22 cellular contexts compared by ENCODE assay signal in genomic region chr14:100054553-100055075, GRCh38. TPM values are rescaled to one million over a fixed set of nuclear protein-coding genes. Genes with fewer than 3 reads are reported as not detected.
A peak's percentile ranks its signal among the peaks of the same experiment; 100 is the strongest.
DNase-seq lines count a peak whose midpoint lies in the region; ATAC-seq and TF ChIP-seq lines count a peak whose summit lies in the region.
"Had no signal": no experiment of that assay in that cellular context is flagged by ENCODE, and none has a peak within 500 bp of the region (broad histone marks: within the 10 kb centered on the region; RNA-seq: fewer than 3 reads in every experiment).

No MANE protein-coding gene starts in this region.

- H3K4me3 ChIP-seq in transverse colon: no peak overlapping the region
- H3K4me3 ChIP-seq: A549, SK-N-MC had no signal

- 92% methylated on average over 5 of the region's 5 CpGs; no CpG with 5 or more reads in 1 of the 2 donors for WGBS in transverse colon (ENCODE audit: low coverage in 1 of 2), 2 donors

- POLR2A ChIA-PET in activated naive CD8-positive, alpha-beta T cell treated with anti-CD3 and anti-CD28 coated beads, Interleukin-2, amount 10 ng/mL, durations not matched to agents 7 days and 5 days (lab: Charles Lee): interaction anchor here (0.6 to 1.5 kb wide), 4 partner anchors 15 to 170 kb away, joined by 4 read pairs; no protein-coding TSS in a partner anchor

- peak in 1 of 2 donors; percentile 58 for DNase-seq in activated naive CD4-positive, alpha-beta T cell treated with anti-CD3 and anti-CD28 coated beads, Interleukin-2, amount 50 U/mL, for 72 hours (ENCODE audit: low spot score in 2 of 2)
- DNase-seq in activated naive CD4-positive, alpha-beta T cell treated with anti-CD3 and anti-CD28 coated beads, Interleukin-2, amount 10 ng/mL, durations not matched to agents 7 days and 5 days: no peak
- DNase-seq in activated naive CD8-positive, alpha-beta T cell treated with anti-CD3 and anti-CD28 coated beads, Interleukin-2, amount 10 ng/mL, durations not matched to agents 7 days and 5 days: no peak
- DNase-seq in transverse colon: no peak
- no peak for DNase-seq in COR-L47 (lab: John Stamatoyannopoulos, UW)
- DNase-seq in NCI-H345 treated with DMSO at 0.1 percent for 48 hours (lab: John Stamatoyannopoulos, UW; ENCODE audit: unreplicated experiment): no peak
- DNase-seq: DMS53; EL; GF-D8; Kasumi-1; NCI-H1417; NCI-H187; NCI-H510A; NK-92 treated with Interleukin-12 subunit alpha and Interleukin-12 subunit beta, amount 100 ng/mL, for 24 hours; SHP77 treated with DMSO at 0.1 percent for 48 hours had no signal

- H3K9me3 ChIP-seq in transverse colon: no peaks in the 10 kb centered on the region
- H3K9me3 ChIP-seq: A549 had no signal

- H3K36me3 ChIP-seq in transverse colon: no peaks in the 10 kb centered on the region

- no peak for TF ChIP-seq EP300 in transverse colon (IDR thresholded peaks at IDR 0.05; ENCODE audit: low read depth)

- H3K9me3 Mint-ChIP-seq in activated naive CD4-positive, alpha-beta T cell treated with anti-CD3 and anti-CD28 coated beads, Interleukin-2, amount 50 U/mL, for 72 hours: no peaks in the 10 kb centered on the region
- H3K9me3 Mint-ChIP-seq in activated naive CD4-positive, alpha-beta T cell treated with anti-CD3 and anti-CD28 coated beads, Interleukin-2, amount 10 ng/mL, durations not matched to agents 7 days and 5 days: no peaks in the 10 kb centered on the region
- H3K9me3 Mint-ChIP-seq in activated naive CD8-positive, alpha-beta T cell treated with anti-CD3 and anti-CD28 coated beads, Interleukin-2, amount 10 ng/mL, durations not matched to agents 7 days and 5 days: no peaks in the 10 kb centered on the region
- H3K9me3 Mint-ChIP-seq in stimulated activated memory B cell treated with anti-CD40 and anti-IgM and Interleukin-4, amounts not matched to agents 10 μg/mL and 1 μg/mL and 100 μg/mL, for 72 hours: no peaks in the 10 kb centered on the region
- H3K9me3 Mint-ChIP-seq: CD14-positive monocyte, IgD-negative memory B cell had no signal

- peaks cover 37% of the 10 kb centered on the region for H3K4me1 Mint-ChIP-seq in activated naive CD4-positive, alpha-beta T cell treated with anti-CD3 and anti-CD28 coated beads, Interleukin-2, amount 10 ng/mL, durations not matched to agents 7 days and 5 days
- H3K4me1 Mint-ChIP-seq in activated naive CD8-positive, alpha-beta T cell treated with anti-CD3 and anti-CD28 coated beads, Interleukin-2, amount 10 ng/mL, durations not matched to agents 7 days and 5 days: peaks cover 51% of the 10 kb centered on the region
- peaks cover 40% of the 10 kb centered on the region for H3K4me1 Mint-ChIP-seq in stimulated activated memory B cell treated with anti-CD40 and anti-IgM and Interleukin-4, amounts not matched to agents 10 μg/mL and 1 μg/mL and 100 μg/mL, for 72 hours

- TF ChIP-seq CTCF in transverse colon (IDR thresholded peaks at IDR 0.05): no peak

- H3K4me3 Mint-ChIP-seq in activated naive CD4-positive, alpha-beta T cell treated with anti-CD3 and anti-CD28 coated beads, Interleukin-2, amount 10 ng/mL, durations not matched to agents 7 days and 5 days: no peak overlapping the region
- no peak overlapping the region for H3K4me3 Mint-ChIP-seq in activated naive CD8-positive, alpha-beta T cell treated with anti-CD3 and anti-CD28 coated beads, Interleukin-2, amount 10 ng/mL, durations not matched to agents 7 days and 5 days
- no peak overlapping the region for H3K4me3 Mint-ChIP-seq in stimulated activated memory B cell treated with anti-CD40 and anti-IgM and Interleukin-4, amounts not matched to agents 10 μg/mL and 1 μg/mL and 100 μg/mL, for 72 hours
- H3K4me3 Mint-ChIP-seq: B cell, CD14-positive monocyte, IgD-negative memory B cell had no signal

- intact Hi-C loops in transverse colon (cut with DNase I; ENCODE audit: low total_unique reads): loop anchor here (5.0 kb wide), 1 partner anchor 53 kb away; no protein-coding TSS in a partner anchor

- peaks cover 0 to 14% (median 0%) of the 10 kb centered on the region in 4 donors for H3K4me1 ChIP-seq in transverse colon
- H3K4me1 ChIP-seq: A549 had no signal

- CTCF ChIA-PET in activated naive CD4-positive, alpha-beta T cell treated with anti-CD3 and anti-CD28 coated beads, Interleukin-2, amount 10 ng/mL, durations not matched to agents 7 days and 5 days (lab: Charles Lee): interaction anchor here (0.7 to 3.0 kb wide), 4 partner anchors 18 to 138 kb away, joined by 3 to 8 read pairs (median 3); no protein-coding TSS in a partner anchor

- ATAC-seq in activated naive CD4-positive, alpha-beta T cell treated with anti-CD3 and anti-CD28 coated beads, Interleukin-2, amount 50 U/mL, for 72 hours: peak in 1 of 2 donors; percentile 66
- ATAC-seq in activated naive CD8-positive, alpha-beta T cell treated with anti-CD3 and anti-CD28 coated beads, Interleukin-2, amount 10 ng/mL, durations not matched to agents 7 days and 5 days (ENCODE audit: low read depth): no peak
- ATAC-seq in stimulated activated memory B cell treated with anti-CD40 and anti-IgM and Interleukin-4, amounts not matched to agents 10 μg/mL and 1 μg/mL and 100 μg/mL, for 72 hours: peak; percentile 82
- ATAC-seq: A549 had no signal

- peaks cover 7 to 45% of the 10 kb centered on the region in 2 donors for H3K36me3 Mint-ChIP-seq in activated naive CD4-positive, alpha-beta T cell treated with anti-CD3 and anti-CD28 coated beads, Interleukin-2, amount 50 U/mL, for 72 hours
- H3K36me3 Mint-ChIP-seq in activated naive CD4-positive, alpha-beta T cell treated with anti-CD3 and anti-CD28 coated beads, Interleukin-2, amount 10 ng/mL, durations not matched to agents 7 days and 5 days: peaks cover 6% of the 10 kb centered on the region
- peaks cover 9% of the 10 kb centered on the region for H3K36me3 Mint-ChIP-seq in activated naive CD8-positive, alpha-beta T cell treated with anti-CD3 and anti-CD28 coated beads, Interleukin-2, amount 10 ng/mL, durations not matched to agents 7 days and 5 days
- no peaks in the 10 kb centered on the region for H3K36me3 Mint-ChIP-seq in stimulated activated memory B cell treated with anti-CD40 and anti-IgM and Interleukin-4, amounts not matched to agents 10 μg/mL and 1 μg/mL and 100 μg/mL, for 72 hours
- H3K36me3 Mint-ChIP-seq: CD14-positive monocyte had no signal

- H3K27me3 Mint-ChIP-seq in activated naive CD4-positive, alpha-beta T cell treated with anti-CD3 and anti-CD28 coated beads, Interleukin-2, amount 10 ng/mL, durations not matched to agents 7 days and 5 days: no peaks in the 10 kb centered on the region
- no peaks in the 10 kb centered on the region for H3K27me3 Mint-ChIP-seq in activated naive CD8-positive, alpha-beta T cell treated with anti-CD3 and anti-CD28 coated beads, Interleukin-2, amount 10 ng/mL, durations not matched to agents 7 days and 5 days
- no peaks in the 10 kb centered on the region for H3K27me3 Mint-ChIP-seq in stimulated activated memory B cell treated with anti-CD40 and anti-IgM and Interleukin-4, amounts not matched to agents 10 μg/mL and 1 μg/mL and 100 μg/mL, for 72 hours
- H3K27me3 Mint-ChIP-seq: B cell, IgD-negative memory B cell had no signal

- TF ChIP-seq POLR2A in transverse colon (IDR thresholded peaks at IDR 0.05): no peak

- in situ Hi-C loops in transverse colon (cut with MboI; ENCODE audit: low pct_ligation_motif_present in 1 of 4, low pct_unique_long_range_greater_than_20kb in 1 of 4, low sequenced_read_pairs in 3 of 4): no loop called here

- H3K27ac ChIP-seq in transverse colon: no peak overlapping the region
- H3K27ac ChIP-seq: A549, RWPE1, SK-N-MC had no signal

- H3K27me3 ChIP-seq in transverse colon: no peaks in the 10 kb centered on the region

- H3K27ac Mint-ChIP-seq in activated naive CD4-positive, alpha-beta T cell treated with anti-CD3 and anti-CD28 coated beads, Interleukin-2, amount 50 U/mL, for 72 hours: peak overlapping the region; percentile 6 to 70
- no peak overlapping the region for H3K27ac Mint-ChIP-seq in activated naive CD4-positive, alpha-beta T cell treated with anti-CD3 and anti-CD28 coated beads, Interleukin-2, amount 10 ng/mL, durations not matched to agents 7 days and 5 days
- H3K27ac Mint-ChIP-seq in activated naive CD8-positive, alpha-beta T cell treated with anti-CD3 and anti-CD28 coated beads, Interleukin-2, amount 10 ng/mL, durations not matched to agents 7 days and 5 days: peak overlapping the region; percentile 67
- H3K27ac Mint-ChIP-seq in stimulated activated memory B cell treated with anti-CD40 and anti-IgM and Interleukin-4, amounts not matched to agents 10 μg/mL and 1 μg/mL and 100 μg/mL, for 72 hours: peak overlapping the region; percentile 56
- H3K27ac Mint-ChIP-seq: B cell, CD14-positive monocyte had no signal

RNA-seq across cellular contexts. Expression of gene EVL, which starts 10.6 kb away (rescaled TPM):
- 100 to 1,000 TPM; 342 to 426 TPM for total RNA-seq in activated naive CD4-positive, alpha-beta T cell treated with anti-CD3 and anti-CD28 coated beads, Interleukin-2, amount 50 U/mL, for 72 hours
- 1,000 to 10,000 TPM; 1,124 to 1,144 TPM for total RNA-seq in activated naive CD8-positive, alpha-beta T cell treated with anti-CD3 and anti-CD28 coated beads, Interleukin-2, amount 10 ng/mL, durations not matched to agents 7 days and 5 days
- total RNA-seq in transverse colon: 10 to 100 TPM; 22.8 to 86.4 (median 45.2) TPM
